ENCODE assay signal across 1 cellular context in the genomic region with DNA sequence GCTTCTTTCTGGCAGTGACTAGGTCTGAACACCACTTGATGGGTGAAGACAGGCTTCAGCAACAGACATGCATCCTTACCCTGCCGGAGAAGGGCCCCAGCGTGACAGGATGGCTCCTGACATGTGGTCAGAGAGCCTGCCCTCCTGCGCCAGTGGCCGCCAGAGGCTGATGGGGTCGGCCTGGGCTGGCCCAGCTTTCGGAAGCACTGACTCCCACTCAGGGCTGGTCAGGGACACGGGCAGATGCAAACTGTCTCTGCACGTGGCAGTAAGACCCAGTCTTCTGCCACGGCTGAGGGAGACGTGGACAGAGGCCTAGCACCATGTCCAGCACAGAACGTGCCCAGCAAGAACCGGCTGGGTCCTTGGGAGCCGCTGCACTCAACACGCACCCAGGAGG.
TF ChIP-seq lines count a peak whose summit lies in the region.

No MANE protein-coding gene starts in this region.

TF ChIP-seq in HEK293T, 16 proteins besides CTCF, POLR2A, EP300 and RAD21 (continued from another document):
- TF ChIP-seq L3MBTL2 (conservative IDR thresholded peaks at IDR 0.05) (no peak), HDGF (IDR thresholded peaks at IDR 0.05; ENCODE audit: borderline replicate concordance) (no peak), NFRKB (IDR thresholded peaks at IDR 0.05) (no peak), BHLHE40 (IDR thresholded peaks at IDR 0.05; ENCODE audit: borderline replicate concordance) (no peak), FOXM1 (IDR thresholded peaks at IDR 0.05; ENCODE audit: borderline replicate concordance) (no peak), ARNT (IDR thresholded peaks at IDR 0.05) (no peak)
